Comparison of ENCODE assay signal across 8 cellular contexts in the genomic region with DNA sequence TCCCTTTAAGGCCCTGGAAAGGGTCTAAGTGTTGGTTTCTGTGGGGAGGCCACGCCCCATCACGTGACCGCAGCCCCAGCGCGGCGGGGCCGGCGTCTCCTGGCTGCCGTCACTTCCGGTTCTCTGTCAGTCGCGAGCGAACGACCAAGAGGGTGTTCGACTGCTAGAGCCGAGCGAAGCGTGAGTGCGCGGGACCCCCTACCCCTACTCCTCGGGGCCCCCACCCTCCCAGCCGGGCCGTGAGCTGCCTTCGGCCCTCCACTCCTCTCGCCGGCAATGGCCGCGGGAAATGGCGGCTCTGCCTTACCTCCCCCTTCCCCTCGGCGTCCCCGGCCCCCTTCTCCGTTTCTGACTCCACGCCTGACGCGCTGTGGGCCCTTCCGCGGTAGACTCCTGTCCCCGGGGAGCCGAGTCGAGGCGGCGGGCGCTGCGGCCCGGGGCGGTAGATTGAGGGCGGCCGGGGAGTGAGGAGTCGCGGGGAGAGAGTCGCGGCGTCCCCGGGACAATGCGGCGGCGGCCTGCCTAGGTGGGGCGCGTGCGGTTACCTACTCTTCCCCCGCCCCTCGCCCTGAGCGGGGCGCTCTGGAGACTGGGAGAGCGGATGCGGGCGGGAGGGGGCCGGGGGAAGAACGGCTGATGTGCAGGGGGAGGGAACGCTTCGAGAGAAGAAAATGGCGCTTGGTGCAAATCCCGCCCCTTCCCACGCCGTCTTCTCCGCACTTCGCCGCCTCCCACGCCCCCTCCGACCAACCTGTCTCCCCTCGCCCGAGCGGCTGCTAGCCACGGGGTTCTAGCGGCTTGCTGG. TPM values are rescaled to one million over a fixed set of nuclear protein-coding genes. Genes with fewer than 3 reads are reported as not detected.
A peak's percentile ranks its signal among the peaks of the same experiment; 100 is the strongest.
DNase-seq lines count a peak whose midpoint lies in the region; ATAC-seq lines count a peak whose summit lies in the region.

A gene (plus strand): TSS at position 112 of the 805 bp plus-strand sequence. CDS start 2,956 bp downstream, outside the sequence.

- H2BK5ac ChIP-seq in mesenchymal stem cell (ENCODE audit: low read depth, low read length, poor library complexity, severe bottlenecking), result peak within 1 kb of the TSS; percentile 84

- H3K27ac Mint-ChIP-seq in effector memory CD8-positive, alpha-beta T cell, result peak within 1 kb of the TSS; percentile 90 to 95

- peak within 1 kb of the TSS; percentile 39 to 75 for H3K4ac ChIP-seq in mesenchymal stem cell (ENCODE audit: low read depth in 1 of 2, low read length in 2 of 2)

- H3K18ac ChIP-seq in mesenchymal stem cell (ENCODE audit: low read depth in 1 of 2, low read length in 2 of 2), result peak within 1 kb of the TSS; percentile 92 to 98

- H4K8ac ChIP-seq in mesenchymal stem cell (ENCODE audit: low read length), result peak within 1 kb of the TSS; percentile 93

- no peaks in the 10 kb centered on the region for H3K27me3 ChIP-seq in mesenchymal stem cell (ENCODE audit: control insufficient read depth in 1 of 2, insufficient read depth in 1 of 2, low read length in 2 of 2)

- peak within 1 kb of the TSS; percentile 61 to 98 for H3K14ac ChIP-seq in mesenchymal stem cell (ENCODE audit: low read length in 2 of 2)

- H3K4me1 ChIP-seq in mesenchymal stem cell (ENCODE audit: control insufficient read depth, insufficient read depth, low read depth, low read length), result peaks cover 3% of the 10 kb centered on the region

- H3K9me3 ChIP-seq in mesenchymal stem cell (ENCODE audit: control insufficient read depth, low read length), result no peaks in the 10 kb centered on the region

- peak within 1 kb of the TSS in 1 of 2 experiments; percentile 93 for H3K23ac ChIP-seq in mesenchymal stem cell (ENCODE audit: low read length in 2 of 2)

- peak within 1 kb of the TSS; percentile 6 to 71 for H2BK12ac ChIP-seq in mesenchymal stem cell (ENCODE audit: low read length in 2 of 2)

- peak within 1 kb of the TSS; percentile 91 for H4K91ac ChIP-seq in mesenchymal stem cell (ENCODE audit: low read length)

- peak within 1 kb of the TSS; percentile 65 for H2AFZ ChIP-seq in mesenchymal stem cell (ENCODE audit: low read depth, low read length)

- H3K36me3 ChIP-seq in mesenchymal stem cell (ENCODE audit: control insufficient read depth in 1 of 2, insufficient read depth in 2 of 2, low read depth in 1 of 2, low read length in 2 of 2), result peaks cover 5 to 21% of the 10 kb centered on the region in 2 experiments

- peak within 1 kb of the TSS; percentile 77 for H3K27ac ChIP-seq in mesenchymal stem cell (ENCODE audit: low read length, poor library complexity, severe bottlenecking)

- H3K27me3 Mint-ChIP-seq in effector memory CD8-positive, alpha-beta T cell, result no peaks in the 10 kb centered on the region

- peak within 1 kb of the TSS; percentile 44 for H3K4me2 ChIP-seq in mesenchymal stem cell (ENCODE audit: low read length, poor library complexity, severe bottlenecking)

- peak within 1 kb of the TSS; percentile 97 to 99 for H3K4me3 ChIP-seq in mesenchymal stem cell (ENCODE audit: insufficient read depth in 1 of 2, low read depth in 1 of 2, low read length in 2 of 2)

- peaks cover 3% of the 10 kb centered on the region for H3K79me1 ChIP-seq in mesenchymal stem cell (replicated peaks; ENCODE audit: low read length, poor library complexity, severe bottlenecking)

- DNase-seq in COLO668 (lab: John Stamatoyannopoulos, UW; ENCODE audit: unreplicated experiment) (peak; percentile 96), HT1080 (ENCODE audit: low read depth) (peak; percentile 90), NOMO-1 (lab: John Stamatoyannopoulos, UW; ENCODE audit: unreplicated experiment in 2 of 2) (peak; percentile 99), mesenchymal stem cell (peak; percentile 94)
- DNase-seq in effector memory CD8-positive, alpha-beta T cell, result peak; percentile 90 to 92 (median 92)
- peak; percentile 89 for DNase-seq in stimulated activated CD8-positive, alpha-beta memory T cell treated with anti-CD3 and anti-CD28 coated beads, Interleukin-12 subunit alpha, Interleukin-12 subunit beta, amount 100 ng/mL, for 4 hours (ENCODE audit: low read depth)

- H2BK120ac ChIP-seq in mesenchymal stem cell (ENCODE audit: low read depth, low read length), result peak within 1 kb of the TSS; percentile 93

- no peaks in the 10 kb centered on the region for H3K9me3 Mint-ChIP-seq in effector memory CD8-positive, alpha-beta T cell

- H3K4me3 Mint-ChIP-seq in effector memory CD8-positive, alpha-beta T cell, result peak within 1 kb of the TSS; percentile 90 to 91

- peak; percentile 47 for ATAC-seq in GM21360 (IDR thresholded peaks at IDR 0.05; ENCODE audit: unreplicated experiment)
- peak; percentile 87 for ATAC-seq in effector memory CD8-positive, alpha-beta T cell (replicated peaks)

- no peak within 1 kb of the TSS for H2AK5ac ChIP-seq in mesenchymal stem cell (ENCODE audit: low read length, severe bottlenecking)

- WGBS in mesenchymal stem cell, result under 1% methylated on average over 21 of the region's 86 CpGs

- POLR2A ChIA-PET in activated CD8-positive, alpha-beta memory T cell treated with anti-CD3 and anti-CD28 coated beads for 36 hours (lab: Charles Lee), result interaction anchor here (0.9 to 1.6 kb wide), 8 partner anchors 14 to 143 kb away, joined by 3 to 11 read pairs (median 4); a partner anchor contains a TSS

- peaks cover 40 to 60% of the 10 kb centered on the region in 2 donors for H3K4me1 Mint-ChIP-seq in effector memory CD8-positive, alpha-beta T cell (ENCODE audit: low read depth in 2 of 2)

- H3K9ac ChIP-seq in mesenchymal stem cell (ENCODE audit: low read length), result peak within 1 kb of the TSS; percentile 94

- no peak within 1 kb of the TSS for H2BK15ac ChIP-seq in mesenchymal stem cell (ENCODE audit: low read depth, poor library complexity, severe bottlenecking)

- CTCF ChIA-PET in activated CD8-positive, alpha-beta memory T cell treated with anti-CD3 and anti-CD28 coated beads for 36 hours (lab: Charles Lee), result interaction anchor here (0.9 to 1.8 kb wide), 6 partner anchors 34 to 143 kb away, joined by 3 to 7 read pairs (median 3); no protein-coding TSS in a partner anchor

- H3K36me3 Mint-ChIP-seq in effector memory CD8-positive, alpha-beta T cell (ENCODE audit: insufficient read depth), result peaks cover 50% of the 10 kb centered on the region

RNA-seq across cellular contexts. Expression of the gene that starts here (rescaled TPM):
- total RNA-seq in HT1080 (2014; rRNA removed; shearing (Covaris generic)), result 304 TPM in 2 replicates
- polyA plus RNA-seq in HT1080 (2015; cell fraction: cytosol; rRNA removed), result 382 and 466 TPM in 2 replicates
- 234 and 274 TPM in 2 replicates for polyA plus RNA-seq in HT1080 (2015; cell fraction: nucleus; rRNA removed)
- 100 to 1,000 TPM; 474 TPM for total RNA-seq in activated CD8-positive, alpha-beta memory T cell treated with anti-CD3 and anti-CD28 coated beads for 36 hours
- polyA plus RNA-seq in mesenchymal stem cell (2013, experiment 1 of 2), result 466 TPM
- 578 TPM for polyA plus RNA-seq in mesenchymal stem cell (2013, experiment 2 of 2)

Comparison
In these comparisons a context has a peak if more than half of its experiments do, and no peak if none do; other contexts are left out.
1. Peak in every context shown above with its lines: DNase-seq, ATAC-seq, H3K4me3 ChIP-seq and H3K27ac ChIP-seq.